In the genomic region with DNA sequence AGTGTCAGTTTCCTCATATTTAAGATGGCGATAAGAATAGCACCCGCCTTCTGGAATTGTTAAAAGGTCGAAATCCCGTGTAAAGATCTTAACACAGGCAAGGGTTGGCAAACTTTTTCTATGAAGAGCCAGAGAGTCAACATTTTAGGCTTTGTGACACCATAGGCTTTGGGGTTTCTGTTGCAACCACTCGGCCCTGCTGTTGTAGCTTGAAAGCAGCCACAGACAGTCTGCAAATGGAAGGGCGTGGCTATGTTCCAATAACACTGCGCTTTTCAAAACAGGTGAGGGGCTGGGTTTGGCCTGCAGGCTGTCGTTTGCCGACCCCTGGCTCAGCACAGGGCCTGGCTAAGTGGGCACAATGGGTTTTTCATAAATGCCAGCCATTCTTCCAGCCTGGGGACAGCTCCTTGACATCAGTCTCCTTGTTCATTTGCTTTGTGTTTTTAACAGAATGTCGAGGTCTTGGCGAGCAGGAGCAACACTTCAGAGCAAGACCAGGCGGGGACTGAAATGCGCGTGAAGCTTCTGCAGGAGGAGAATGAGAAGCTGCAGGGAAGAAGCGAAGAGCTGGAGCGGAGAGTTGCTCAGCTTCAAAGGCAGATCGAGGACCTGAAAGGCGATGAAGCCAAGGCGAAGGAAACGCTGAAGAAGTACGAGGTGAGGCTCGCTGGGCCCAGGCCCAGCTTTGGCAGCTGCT, we compare ENCODE assay signal across 16 cellular contexts.
"Had no signal": no experiment of that assay in that cellular context is flagged by ENCODE, and none has a peak within 500 bp of the region (broad histone marks: within the 10 kb centered on the region; RNA-seq: fewer than 3 reads in every experiment).

No MANE protein-coding gene starts in this region.

- H3K4me3 Mint-ChIP-seq: activated CD4-positive, alpha-beta T cell treated with anti-CD3 and anti-CD28 coated beads for 36 hours; activated CD8-positive, alpha-beta T cell treated with anti-CD3 and anti-CD28 coated beads, Interleukin-2, amount 10 ng/mL, durations not matched to agents 7 days and 5 days; activated naive CD4-positive, alpha-beta T cell treated with anti-CD3 and anti-CD28 coated beads for 36 hours; activated T-helper 1 cell treated with anti-CD3 and anti-CD28 coated beads, Interleukin-12 subunit alpha, Interleukin-12 subunit beta, Interleukin-2, Interleukin-4 antibody, amounts not matched to agents 30 ng/mL and 10 ng/mL and 1 ng/mL, durations not matched to agents 14 hours and 24 hours and 36 hours; stimulated activated naive CD8-positive, alpha-beta T cell treated with anti-CD3 and anti-CD28 coated beads, Interleukin-15, amount 100 ng/mL, for 72 hours; T-cell had no signal

- H3K27ac Mint-ChIP-seq: activated CD4-positive, alpha-beta T cell treated with anti-CD3 and anti-CD28 coated beads for 36 hours; activated CD8-positive, alpha-beta T cell treated with anti-CD3 and anti-CD28 coated beads, Interleukin-2, amount 10 ng/mL, durations not matched to agents 7 days and 5 days; activated naive CD4-positive, alpha-beta T cell treated with anti-CD3 and anti-CD28 coated beads for 36 hours; activated T-helper 1 cell treated with anti-CD3 and anti-CD28 coated beads, Interleukin-12 subunit alpha, Interleukin-12 subunit beta, Interleukin-2, Interleukin-4 antibody, amounts not matched to agents 30 ng/mL and 10 ng/mL and 1 ng/mL, durations not matched to agents 14 hours and 24 hours and 36 hours; stimulated activated naive CD8-positive, alpha-beta T cell treated with anti-CD3 and anti-CD28 coated beads, Interleukin-15, amount 100 ng/mL, for 72 hours; T-cell had no signal

- ATAC-seq: activated CD4-positive, alpha-beta T cell treated with anti-CD3 and anti-CD28 coated beads for 36 hours; activated CD8-positive, alpha-beta T cell treated with anti-CD3 and anti-CD28 coated beads, Interleukin-2, amount 10 ng/mL, durations not matched to agents 7 days and 5 days; gastrocnemius medialis; stimulated activated naive CD8-positive, alpha-beta T cell treated with anti-CD3 and anti-CD28 coated beads, Interleukin-15, amount 100 ng/mL, for 72 hours; T-cell had no signal

- H3K36me3 ChIP-seq: gastrocnemius medialis, ovary, vagina had no signal

- H3K27ac ChIP-seq: gastrocnemius medialis, ovary, thoracic aorta, vagina, VCaP had no signal

- DNase-seq: activated CD4-positive, alpha-beta T cell treated with anti-CD3 and anti-CD28 coated beads for 36 hours; activated CD8-positive, alpha-beta T cell treated with anti-CD3 and anti-CD28 coated beads, Interleukin-2, amount 10 ng/mL, durations not matched to agents 7 days and 5 days; activated naive CD4-positive, alpha-beta T cell treated with anti-CD3 and anti-CD28 coated beads for 36 hours; effector CD4-positive, alpha-beta T cell; gastrocnemius medialis; kidney glomerular epithelial cell; ovary; stimulated activated CD4-positive, alpha-beta T cell treated with anti-CD3 and anti-CD28 coated beads, Interleukin-4, amount 100 ng/mL, for 1 hour; stimulated activated CD8-positive, alpha-beta memory T cell treated with anti-CD3 and anti-CD28 coated beads, Interleukin-4, amount 100 ng/mL, for 48 hours; stimulated activated naive CD8-positive, alpha-beta T cell treated with anti-CD3 and anti-CD28 coated beads, Interleukin-15, amount 100 ng/mL, for 72 hours; T-cell had no signal

- H3K4me1 Mint-ChIP-seq: activated CD4-positive, alpha-beta T cell treated with anti-CD3 and anti-CD28 coated beads for 36 hours; stimulated activated naive CD8-positive, alpha-beta T cell treated with anti-CD3 and anti-CD28 coated beads, Interleukin-15, amount 100 ng/mL, for 72 hours; T-cell had no signal

- H3K4me3 ChIP-seq: gastrocnemius medialis, lung, ovary, thoracic aorta, vagina had no signal

- H3K4me1 ChIP-seq: gastrocnemius medialis, vagina had no signal

- H3K36me3 Mint-ChIP-seq: T-cell had no signal

- H3K27me3 Mint-ChIP-seq: activated CD4-positive, alpha-beta T cell treated with anti-CD3 and anti-CD28 coated beads for 36 hours; stimulated activated naive CD8-positive, alpha-beta T cell treated with anti-CD3 and anti-CD28 coated beads, Interleukin-15, amount 100 ng/mL, for 72 hours had no signal

- H3K27me3 ChIP-seq: gastrocnemius medialis, ovary, vagina had no signal

- H3K9me3 ChIP-seq: gastrocnemius medialis, ovary, thoracic aorta, vagina had no signal

- H3K9me3 Mint-ChIP-seq: activated naive CD4-positive, alpha-beta T cell treated with anti-CD3 and anti-CD28 coated beads for 36 hours; activated T-helper 1 cell treated with anti-CD3 and anti-CD28 coated beads, Interleukin-12 subunit alpha, Interleukin-12 subunit beta, Interleukin-2, Interleukin-4 antibody, amounts not matched to agents 30 ng/mL and 10 ng/mL and 1 ng/mL, durations not matched to agents 14 hours and 24 hours and 36 hours; stimulated activated naive CD8-positive, alpha-beta T cell treated with anti-CD3 and anti-CD28 coated beads, Interleukin-15, amount 100 ng/mL, for 72 hours; T-cell had no signal
